ENCODE assay signal across 14 cellular contexts in genomic region chrX:10135561-10136399, GRCh38. TPM values are rescaled to one million over a fixed set of nuclear protein-coding genes. Genes with fewer than 3 reads are reported as not detected.
DNase-seq lines count a peak whose midpoint lies in the region; ATAC-seq and TF ChIP-seq lines count a peak whose summit lies in the region.
"Had no signal": no experiment of that assay in that cellular context is flagged by ENCODE, and none has a peak within 500 bp of the region (broad histone marks: within the 10 kb centered on the region; RNA-seq: fewer than 3 reads in every experiment).

No MANE protein-coding gene starts in this region.

- no peaks in the 10 kb centered on the region for H3K27me3 ChIP-seq in brain microvascular endothelial cell (replicated peaks)

- H3K4me1 Mint-ChIP-seq in nephron progenitor cell, result no peaks in the 10 kb centered on the region
- no peaks in the 10 kb centered on the region for H3K4me1 Mint-ChIP-seq in stimulated activated effector memory CD8-positive, alpha-beta T cell treated with anti-CD3 and anti-CD28 coated beads, Interleukin-12 subunit alpha, Interleukin-12 subunit beta, amount 100 ng/mL, for 72 hours
- H3K4me1 Mint-ChIP-seq: B cell; CD4-positive, alpha-beta memory T cell had no signal

- peaks cover 57% of the 10 kb centered on the region for H3K9me3 Mint-ChIP-seq in nephron progenitor cell
- no peaks in the 10 kb centered on the region for H3K9me3 Mint-ChIP-seq in stimulated activated effector memory CD8-positive, alpha-beta T cell treated with anti-CD3 and anti-CD28 coated beads, Interleukin-12 subunit alpha, Interleukin-12 subunit beta, amount 100 ng/mL, for 72 hours
- H3K9me3 Mint-ChIP-seq: CD4-positive, alpha-beta memory T cell had no signal

- TF ChIP-seq CTCF in VCaP (conservative IDR thresholded peaks at IDR 0.05), result no peak
- TF ChIP-seq CTCF in nephron progenitor cell (IDR thresholded peaks at IDR 0.05), result no peak
- no peak for TF ChIP-seq CTCF in brain microvascular endothelial cell (IDR thresholded peaks at IDR 0.05; ENCODE audit: low read depth, low read length, missing control alignments)

- H3K27ac Mint-ChIP-seq in nephron progenitor cell, result peak overlapping the region; percentile 19
- peak overlapping the region; percentile 43 for H3K27ac Mint-ChIP-seq in stimulated activated effector memory CD8-positive, alpha-beta T cell treated with anti-CD3 and anti-CD28 coated beads, Interleukin-12 subunit alpha, Interleukin-12 subunit beta, amount 100 ng/mL, for 72 hours
- H3K27ac Mint-ChIP-seq: B cell; CD4-positive, alpha-beta memory T cell had no signal

- H3K36me3 ChIP-seq in brain microvascular endothelial cell (replicated peaks), result peaks cover 5% of the 10 kb centered on the region
- H3K36me3 ChIP-seq: HAP-1 had no signal

- peak; percentile 17 for DNase-seq in Jurkat, Clone E6-1 (ENCODE audit: low read depth, low spot score)
- DNase-seq in nephron progenitor cell, result no peak
- no peak for DNase-seq in stimulated activated effector memory CD8-positive, alpha-beta T cell treated with anti-CD3 and anti-CD28 coated beads, Interleukin-12 subunit alpha, Interleukin-12 subunit beta, amount 100 ng/mL, for 72 hours (ENCODE audit: low spot score in 2 of 2)
- DNase-seq in brain microvascular endothelial cell, result no peak
- DNase-seq in NCI-H446 treated with DMSO at 0.1 percent for 48 hours (lab: John Stamatoyannopoulos, UW), result no peak
- DNase-seq in NCI-H2196 treated with DMSO at 0.1 percent for 48 hours (lab: John Stamatoyannopoulos, UW; ENCODE audit: unreplicated experiment), result no peak
- DNase-seq: CD4-positive, alpha-beta memory T cell; GF-D8; GOT3 had no signal

- H3K36me3 Mint-ChIP-seq in nephron progenitor cell (ENCODE audit: low read depth), result peaks cover 54% of the 10 kb centered on the region
- peaks cover 91% of the 10 kb centered on the region for H3K36me3 Mint-ChIP-seq in stimulated activated effector memory CD8-positive, alpha-beta T cell treated with anti-CD3 and anti-CD28 coated beads, Interleukin-12 subunit alpha, Interleukin-12 subunit beta, amount 100 ng/mL, for 72 hours

- no peak for ATAC-seq in stimulated activated effector memory CD8-positive, alpha-beta T cell treated with anti-CD3 and anti-CD28 coated beads, Interleukin-12 subunit alpha, Interleukin-12 subunit beta, amount 100 ng/mL, for 72 hours
- ATAC-seq: HepG2 had no signal

- H3K27ac ChIP-seq in VCaP (peak overlapping the region; percentile 81), brain microvascular endothelial cell (no peak overlapping the region)
- H3K27ac ChIP-seq: C4-2B had no signal

- peaks cover 2% of the 10 kb centered on the region for H3K27me3 Mint-ChIP-seq in nephron progenitor cell (ENCODE audit: low read depth, poor library complexity)
- H3K27me3 Mint-ChIP-seq: B cell; CD4-positive, alpha-beta memory T cell had no signal

- H3K4me3 ChIP-seq in Jurkat, Clone E6-1 (ENCODE audit: low read length), result no peak overlapping the region
- no peak overlapping the region for H3K4me3 ChIP-seq in brain microvascular endothelial cell (ENCODE audit: low read depth, low read length)
- H3K4me3 ChIP-seq: HAP-1 had no signal

- in situ Hi-C loops in brain microvascular endothelial cell (cut with HindIII; ENCODE audit: low pct_ligation_motif_present, low sequenced_read_pairs), result no loop called here

- no peak overlapping the region for H3K4me3 Mint-ChIP-seq in nephron progenitor cell
- H3K4me3 Mint-ChIP-seq in stimulated activated effector memory CD8-positive, alpha-beta T cell treated with anti-CD3 and anti-CD28 coated beads, Interleukin-12 subunit alpha, Interleukin-12 subunit beta, amount 100 ng/mL, for 72 hours, result no peak overlapping the region
- H3K4me3 Mint-ChIP-seq: B cell; CD4-positive, alpha-beta memory T cell had no signal

RNA-seq across cellular contexts. Expression of gene CLCN4, which starts 21.0 kb away (rescaled TPM):
- not detected for polyA plus RNA-seq in Jurkat, Clone E6-1 (2012; ENCODE audit: insufficient read depth, insufficient read length)
- polyA plus RNA-seq: CD4-positive, alpha-beta memory T cell had no signal
